ENCODE assay signal across 1 cellular context in the genomic region with DNA sequence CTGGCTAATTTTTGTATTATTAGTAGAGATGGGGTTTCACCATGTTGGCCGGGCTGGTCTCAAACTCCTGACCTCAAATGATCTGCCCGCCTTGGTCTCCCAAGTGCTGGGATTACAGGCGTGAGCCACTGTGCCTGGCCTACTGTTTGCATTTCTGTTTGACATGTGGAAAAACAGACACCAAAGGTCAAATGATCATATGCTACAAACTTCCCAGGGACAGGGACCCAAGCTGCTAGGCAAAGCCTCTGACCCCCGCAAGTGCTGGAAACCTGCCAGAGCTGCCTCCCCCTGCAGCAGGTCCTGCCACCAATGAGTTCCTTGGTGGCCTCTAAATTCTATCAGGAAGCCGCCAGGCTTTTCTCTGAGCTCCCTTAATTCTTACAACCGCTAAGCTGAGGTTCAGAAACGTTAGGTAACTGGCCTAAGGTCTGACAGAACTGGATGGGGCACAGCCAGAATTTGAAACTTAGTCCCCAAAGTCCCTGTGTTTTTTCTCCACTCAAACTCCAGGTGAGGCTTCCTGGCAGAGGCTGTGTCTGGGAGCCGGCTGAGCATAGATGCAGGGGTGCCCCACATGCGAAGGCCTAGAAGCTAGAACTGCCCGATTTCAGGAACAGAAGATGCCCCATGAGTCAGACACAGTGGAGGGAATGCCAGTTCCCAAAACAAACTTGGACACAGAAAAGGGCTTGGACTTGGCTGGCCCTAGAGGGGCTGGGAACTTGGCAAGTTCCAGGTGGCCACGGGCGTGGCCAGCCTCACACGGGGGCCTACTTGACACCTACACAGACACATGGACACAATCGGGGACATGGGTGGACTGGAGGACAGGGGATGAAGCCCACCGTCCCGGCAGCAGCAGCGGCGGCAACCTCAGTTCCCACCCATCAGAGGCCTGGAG.
TF ChIP-seq lines count a peak whose summit lies in the region.

No MANE protein-coding gene starts in this region.

TF ChIP-seq in HepG2, 621 proteins besides CTCF, POLR2A, EP300 and RAD21 (continued from another document and continues in another):
- TF ChIP-seq ZBTB3 (CRISPR knock-in tag; IDR thresholded peaks at IDR 0.05; ENCODE audit: borderline replicate concordance, low read depth): no peak
- TF ChIP-seq TBX2 (CRISPR knock-in tag; IDR thresholded peaks at IDR 0.05; ENCODE audit: borderline replicate concordance): peak; percentile 47; the same call in 1 of the 2 replicates
- TF ChIP-seq, protein P1, sequence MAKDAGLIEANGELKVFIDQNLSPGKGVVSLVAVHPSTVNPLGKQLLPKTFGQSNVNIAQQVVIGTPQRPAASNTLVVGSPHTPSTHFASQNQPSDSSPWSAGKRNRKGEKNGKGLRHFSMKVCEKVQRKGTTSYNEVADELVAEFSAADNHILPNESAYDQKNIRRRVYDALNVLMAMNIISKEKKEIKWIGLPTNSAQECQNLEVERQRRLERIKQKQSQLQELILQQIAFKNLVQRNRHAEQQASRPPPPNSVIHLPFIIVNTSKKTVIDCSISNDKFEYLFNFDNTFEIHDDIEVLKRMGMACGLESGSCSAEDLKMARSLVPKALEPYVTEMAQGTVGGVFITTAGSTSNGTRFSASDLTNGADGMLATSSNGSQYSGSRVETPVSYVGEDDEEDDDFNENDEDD (CRISPR knock-in tag; IDR thresholded peaks at IDR 0.05; ENCODE audit: borderline replicate concordance): peak; percentile 29; the same call in 1 of the 2 replicates
- TF ChIP-seq MIER3 (CRISPR knock-in tag; IDR thresholded peaks at IDR 0.05; ENCODE audit: borderline replicate concordance): 0 out of 2 replicates have a peak, but pooled peaks have one; percentile 14
- TF ChIP-seq ZNF12 (CRISPR knock-in tag; IDR thresholded peaks at IDR 0.05): no peak
- no peak for TF ChIP-seq FOXA1 (IDR thresholded peaks at IDR 0.05)
- TF ChIP-seq FOXA1 (CRISPR knock-in tag; IDR thresholded peaks at IDR 0.05): peak; percentile 79
- TF ChIP-seq ZNF569 (CRISPR knock-in tag; IDR thresholded peaks at IDR 0.05; ENCODE audit: borderline replicate concordance): no peak
- no peak for TF ChIP-seq SRSF4 (IDR thresholded peaks at IDR 0.05; ENCODE audit: low read depth, low read length, poor library complexity, severe bottlenecking)
- no peak for TF ChIP-seq ZNF558 (CRISPR knock-in tag; IDR thresholded peaks at IDR 0.05; ENCODE audit: borderline replicate concordance)
- no peak for TF ChIP-seq KLF12 (CRISPR knock-in tag; IDR thresholded peaks at IDR 0.05; ENCODE audit: borderline replicate concordance)
- TF ChIP-seq, protein P2, sequence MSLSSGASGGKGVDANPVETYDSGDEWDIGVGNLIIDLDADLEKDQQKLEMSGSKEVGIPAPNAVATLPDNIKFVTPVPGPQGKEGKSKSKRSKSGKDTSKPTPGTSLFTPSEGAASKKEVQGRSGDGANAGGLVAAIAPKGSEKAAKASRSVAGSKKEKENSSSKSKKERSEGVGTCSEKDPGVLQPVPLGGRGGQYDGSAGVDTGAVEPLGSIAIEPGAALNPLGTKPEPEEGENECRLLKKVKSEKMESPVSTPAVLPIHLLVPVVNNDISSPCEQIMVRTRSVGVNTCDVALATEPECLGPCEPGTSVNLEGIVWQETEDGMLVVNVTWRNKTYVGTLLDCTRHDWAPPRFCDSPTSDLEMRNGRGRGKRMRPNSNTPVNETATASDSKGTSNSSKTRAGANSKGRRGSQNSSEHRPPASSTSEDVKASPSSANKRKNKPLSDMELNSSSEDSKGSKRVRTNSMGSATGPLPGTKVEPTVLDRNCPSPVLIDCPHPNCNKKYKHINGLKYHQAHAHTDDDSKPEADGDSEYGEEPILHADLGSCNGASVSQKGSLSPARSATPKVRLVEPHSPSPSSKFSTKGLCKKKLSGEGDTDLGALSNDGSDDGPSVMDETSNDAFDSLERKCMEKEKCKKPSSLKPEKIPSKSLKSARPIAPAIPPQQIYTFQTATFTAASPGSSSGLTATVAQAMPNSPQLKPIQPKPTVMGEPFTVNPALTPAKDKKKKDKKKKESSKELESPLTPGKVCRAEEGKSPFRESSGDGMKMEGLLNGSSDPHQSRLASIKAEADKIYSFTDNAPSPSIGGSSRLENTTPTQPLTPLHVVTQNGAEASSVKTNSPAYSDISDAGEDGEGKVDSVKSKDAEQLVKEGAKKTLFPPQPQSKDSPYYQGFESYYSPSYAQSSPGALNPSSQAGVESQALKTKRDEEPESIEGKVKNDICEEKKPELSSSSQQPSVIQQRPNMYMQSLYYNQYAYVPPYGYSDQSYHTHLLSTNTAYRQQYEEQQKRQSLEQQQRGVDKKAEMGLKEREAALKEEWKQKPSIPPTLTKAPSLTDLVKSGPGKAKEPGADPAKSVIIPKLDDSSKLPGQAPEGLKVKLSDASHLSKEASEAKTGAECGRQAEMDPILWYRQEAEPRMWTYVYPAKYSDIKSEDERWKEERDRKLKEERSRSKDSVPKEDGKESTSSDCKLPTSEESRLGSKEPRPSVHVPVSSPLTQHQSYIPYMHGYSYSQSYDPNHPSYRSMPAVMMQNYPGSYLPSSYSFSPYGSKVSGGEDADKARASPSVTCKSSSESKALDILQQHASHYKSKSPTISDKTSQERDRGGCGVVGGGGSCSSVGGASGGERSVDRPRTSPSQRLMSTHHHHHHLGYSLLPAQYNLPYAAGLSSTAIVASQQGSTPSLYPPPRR (CRISPR knock-in tag; IDR thresholded peaks at IDR 0.05; ENCODE audit: borderline replicate concordance): peak; percentile 74; the same call in 1 of the 2 replicates
- TF ChIP-seq SP1 (IDR thresholded peaks at IDR 0.05): no peak
- no peak for TF ChIP-seq SP1 (CRISPR knock-in tag; IDR thresholded peaks at IDR 0.05)
- TF ChIP-seq FOSL1 (CRISPR knock-in tag; IDR thresholded peaks at IDR 0.05; ENCODE audit: borderline replicate concordance): no peak
- peak; percentile 86 for TF ChIP-seq HDAC1 (CRISPR knock-in tag; IDR thresholded peaks at IDR 0.05)
- peak; percentile 55; the same call in 1 of the 2 replicates for TF ChIP-seq ISL2 (CRISPR knock-in tag; IDR thresholded peaks at IDR 0.05)
- TF ChIP-seq ZNF841 (CRISPR knock-in tag; IDR thresholded peaks at IDR 0.05; ENCODE audit: borderline replicate concordance): no peak
- no peak for TF ChIP-seq HOXA7 (CRISPR knock-in tag; IDR thresholded peaks at IDR 0.05)
- TF ChIP-seq NCOA2 (CRISPR knock-in tag; IDR thresholded peaks at IDR 0.05): peak; percentile 65
- TF ChIP-seq IKZF4 (CRISPR knock-in tag; IDR thresholded peaks at IDR 0.05; ENCODE audit: borderline replicate concordance, low read depth, not compliant biosample characterization): no peak
- TF ChIP-seq PAX8 (CRISPR knock-in tag; IDR thresholded peaks at IDR 0.05; ENCODE audit: borderline replicate concordance): no peak
- no peak for TF ChIP-seq ZNF703 (CRISPR knock-in tag; IDR thresholded peaks at IDR 0.05; ENCODE audit: borderline replicate concordance)
- peak; percentile 62 for TF ChIP-seq SKI (IDR thresholded peaks at IDR 0.05; ENCODE audit: partially characterized antibody)
- TF ChIP-seq REPIN1 (CRISPR knock-in tag; IDR thresholded peaks at IDR 0.05; ENCODE audit: borderline replicate concordance, low read depth): no peak
- TF ChIP-seq GABPA (IDR thresholded peaks at IDR 0.05; ENCODE audit: low read depth, low read length): no peak
- peak; percentile 33; the same call in 1 of the 2 replicates for TF ChIP-seq GABPA (CRISPR knock-in tag; IDR thresholded peaks at IDR 0.05; ENCODE audit: low read depth)
- no peak for TF ChIP-seq PTBP1 (IDR thresholded peaks at IDR 0.05; ENCODE audit: low read depth, low read length, poor library complexity, severe bottlenecking)
- TF ChIP-seq ZBTB42 (CRISPR knock-in tag; IDR thresholded peaks at IDR 0.05): no peak
- TF ChIP-seq CHD4 (IDR thresholded peaks at IDR 0.05; ENCODE audit: borderline replicate concordance, low read length): 0 out of 2 replicates have a peak, but pooled peaks have one; percentile 52
- TF ChIP-seq, protein P3, sequence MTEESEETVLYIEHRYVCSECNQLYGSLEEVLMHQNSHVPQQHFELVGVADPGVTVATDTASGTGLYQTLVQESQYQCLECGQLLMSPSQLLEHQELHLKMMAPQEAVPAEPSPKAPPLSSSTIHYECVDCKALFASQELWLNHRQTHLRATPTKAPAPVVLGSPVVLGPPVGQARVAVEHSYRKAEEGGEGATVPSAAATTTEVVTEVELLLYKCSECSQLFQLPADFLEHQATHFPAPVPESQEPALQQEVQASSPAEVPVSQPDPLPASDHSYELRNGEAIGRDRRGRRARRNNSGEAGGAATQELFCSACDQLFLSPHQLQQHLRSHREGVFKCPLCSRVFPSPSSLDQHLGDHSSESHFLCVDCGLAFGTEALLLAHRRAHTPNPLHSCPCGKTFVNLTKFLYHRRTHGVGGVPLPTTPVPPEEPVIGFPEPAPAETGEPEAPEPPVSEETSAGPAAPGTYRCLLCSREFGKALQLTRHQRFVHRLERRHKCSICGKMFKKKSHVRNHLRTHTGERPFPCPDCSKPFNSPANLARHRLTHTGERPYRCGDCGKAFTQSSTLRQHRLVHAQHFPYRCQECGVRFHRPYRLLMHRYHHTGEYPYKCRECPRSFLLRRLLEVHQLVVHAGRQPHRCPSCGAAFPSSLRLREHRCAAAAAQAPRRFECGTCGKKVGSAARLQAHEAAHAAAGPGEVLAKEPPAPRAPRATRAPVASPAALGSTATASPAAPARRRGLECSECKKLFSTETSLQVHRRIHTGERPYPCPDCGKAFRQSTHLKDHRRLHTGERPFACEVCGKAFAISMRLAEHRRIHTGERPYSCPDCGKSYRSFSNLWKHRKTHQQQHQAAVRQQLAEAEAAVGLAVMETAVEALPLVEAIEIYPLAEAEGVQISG (CRISPR knock-in tag; IDR thresholded peaks at IDR 0.05): peak; percentile 70
- no peak for TF ChIP-seq PLRG1 (conservative IDR thresholded peaks at IDR 0.05)
- peak; percentile 64; the same call in 1 of the 2 replicates for TF ChIP-seq HNF4G (IDR thresholded peaks at IDR 0.05; ENCODE audit: borderline replicate concordance, low read depth, low read length)
- peak; percentile 48; the same call in 1 of the 2 replicates for TF ChIP-seq HNF4G (CRISPR knock-in tag; IDR thresholded peaks at IDR 0.05; ENCODE audit: borderline replicate concordance, low read depth)
- no peak for TF ChIP-seq ZNF263 (CRISPR knock-in tag; IDR thresholded peaks at IDR 0.05)
- no peak for TF ChIP-seq ZNF577 (CRISPR knock-in tag; IDR thresholded peaks at IDR 0.05; ENCODE audit: borderline replicate concordance, low read depth)
- TF ChIP-seq, protein P4, sequence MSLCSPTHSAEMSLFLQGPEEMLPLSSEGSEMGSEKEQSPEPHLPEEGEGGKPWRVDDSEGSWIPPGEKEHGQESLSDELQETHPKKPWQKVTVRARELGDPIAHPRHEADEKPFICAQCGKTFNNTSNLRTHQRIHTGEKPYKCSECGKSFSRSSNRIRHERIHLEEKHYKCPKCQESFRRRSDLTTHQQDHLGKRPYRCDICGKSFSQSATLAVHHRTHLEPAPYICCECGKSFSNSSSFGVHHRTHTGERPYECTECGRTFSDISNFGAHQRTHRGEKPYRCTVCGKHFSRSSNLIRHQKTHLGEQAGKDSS (CRISPR knock-in tag; IDR thresholded peaks at IDR 0.05; ENCODE audit: borderline replicate concordance, low read depth): peak; percentile 53; the same call in 1 of the 2 replicates
- TF ChIP-seq MIXL1 (CRISPR knock-in tag; IDR thresholded peaks at IDR 0.05): peak; percentile 58; the same call in 1 of the 2 replicates
- TF ChIP-seq CBX2 (IDR thresholded peaks at IDR 0.05; ENCODE audit: low read depth, low read length): no peak
- TF ChIP-seq CBX2 (CRISPR knock-in tag; IDR thresholded peaks at IDR 0.05; ENCODE audit: low read depth): no peak
- TF ChIP-seq, protein P5, sequence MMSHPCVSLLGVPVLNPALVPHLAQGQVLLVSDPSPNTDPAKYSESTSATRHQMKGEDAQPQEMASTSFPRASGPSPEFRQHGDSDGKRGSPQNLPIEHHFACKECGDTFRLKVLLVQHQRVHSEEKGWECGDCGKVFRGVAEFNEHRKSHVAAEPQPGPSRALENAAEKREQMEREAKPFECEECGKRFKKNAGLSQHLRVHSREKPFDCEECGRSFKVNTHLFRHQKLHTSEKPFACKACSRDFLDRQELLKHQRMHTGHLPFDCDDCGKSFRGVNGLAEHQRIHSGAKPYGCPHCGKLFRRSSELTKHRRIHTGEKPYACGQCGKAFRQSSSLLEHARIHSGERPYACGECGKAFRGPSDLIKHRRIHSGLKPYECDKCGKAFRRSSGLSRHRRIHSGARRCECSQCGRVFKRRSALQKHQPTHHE (CRISPR knock-in tag; IDR thresholded peaks at IDR 0.05; ENCODE audit: borderline replicate concordance): no peak
- no peak for TF ChIP-seq ZNF382 (CRISPR knock-in tag; IDR thresholded peaks at IDR 0.05; ENCODE audit: borderline replicate concordance)
- TF ChIP-seq ZNF124 (CRISPR knock-in tag; IDR thresholded peaks at IDR 0.05): no peak
- TF ChIP-seq, protein P6, sequence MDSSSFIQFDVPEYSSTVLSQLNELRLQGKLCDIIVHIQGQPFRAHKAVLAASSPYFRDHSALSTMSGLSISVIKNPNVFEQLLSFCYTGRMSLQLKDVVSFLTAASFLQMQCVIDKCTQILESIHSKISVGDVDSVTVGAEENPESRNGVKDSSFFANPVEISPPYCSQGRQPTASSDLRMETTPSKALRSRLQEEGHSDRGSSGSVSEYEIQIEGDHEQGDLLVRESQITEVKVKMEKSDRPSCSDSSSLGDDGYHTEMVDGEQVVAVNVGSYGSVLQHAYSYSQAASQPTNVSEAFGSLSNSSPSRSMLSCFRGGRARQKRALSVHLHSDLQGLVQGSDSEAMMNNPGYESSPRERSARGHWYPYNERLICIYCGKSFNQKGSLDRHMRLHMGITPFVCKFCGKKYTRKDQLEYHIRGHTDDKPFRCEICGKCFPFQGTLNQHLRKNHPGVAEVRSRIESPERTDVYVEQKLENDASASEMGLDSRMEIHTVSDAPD (CRISPR knock-in tag; IDR thresholded peaks at IDR 0.05): peak; percentile 71; the same call in 1 of the 2 replicates
- TF ChIP-seq NR2F6 (IDR thresholded peaks at IDR 0.05): peak; percentile 92
- peak; percentile 96 for TF ChIP-seq NR2F6 (CRISPR knock-in tag; IDR thresholded peaks at IDR 0.05)
- TF ChIP-seq, protein P7, sequence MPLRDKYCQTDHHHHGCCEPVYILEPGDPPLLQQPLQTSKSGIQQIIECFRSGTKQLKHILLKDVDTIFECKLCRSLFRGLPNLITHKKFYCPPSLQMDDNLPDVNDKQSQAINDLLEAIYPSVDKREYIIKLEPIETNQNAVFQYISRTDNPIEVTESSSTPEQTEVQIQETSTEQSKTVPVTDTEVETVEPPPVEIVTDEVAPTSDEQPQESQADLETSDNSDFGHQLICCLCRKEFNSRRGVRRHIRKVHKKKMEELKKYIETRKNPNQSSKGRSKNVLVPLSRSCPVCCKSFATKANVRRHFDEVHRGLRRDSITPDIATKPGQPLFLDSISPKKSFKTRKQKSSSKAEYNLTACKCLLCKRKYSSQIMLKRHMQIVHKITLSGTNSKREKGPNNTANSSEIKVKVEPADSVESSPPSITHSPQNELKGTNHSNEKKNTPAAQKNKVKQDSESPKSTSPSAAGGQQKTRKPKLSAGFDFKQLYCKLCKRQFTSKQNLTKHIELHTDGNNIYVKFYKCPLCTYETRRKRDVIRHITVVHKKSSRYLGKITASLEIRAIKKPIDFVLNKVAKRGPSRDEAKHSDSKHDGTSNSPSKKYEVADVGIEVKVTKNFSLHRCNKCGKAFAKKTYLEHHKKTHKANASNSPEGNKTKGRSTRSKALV (CRISPR knock-in tag; IDR thresholded peaks at IDR 0.05): no peak
- no peak for TF ChIP-seq GATAD1 (CRISPR knock-in tag; IDR thresholded peaks at IDR 0.05)
- TF ChIP-seq, protein P8, sequence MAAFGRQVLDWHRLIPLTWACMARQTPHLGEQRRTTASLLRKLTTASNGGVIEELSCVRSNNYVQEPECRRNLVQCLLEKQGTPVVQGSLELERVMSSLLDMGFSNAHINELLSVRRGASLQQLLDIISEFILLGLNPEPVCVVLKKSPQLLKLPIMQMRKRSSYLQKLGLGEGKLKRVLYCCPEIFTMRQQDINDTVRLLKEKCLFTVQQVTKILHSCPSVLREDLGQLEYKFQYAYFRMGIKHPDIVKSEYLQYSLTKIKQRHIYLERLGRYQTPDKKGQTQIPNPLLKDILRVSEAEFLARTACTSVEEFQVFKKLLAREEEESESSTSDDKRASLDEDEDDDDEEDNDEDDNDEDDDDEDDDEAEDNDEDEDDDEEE (CRISPR knock-in tag; IDR thresholded peaks at IDR 0.05): no peak
- no peak for TF ChIP-seq ZNF891 (CRISPR knock-in tag; IDR thresholded peaks at IDR 0.05)
